In the genomic region with DNA sequence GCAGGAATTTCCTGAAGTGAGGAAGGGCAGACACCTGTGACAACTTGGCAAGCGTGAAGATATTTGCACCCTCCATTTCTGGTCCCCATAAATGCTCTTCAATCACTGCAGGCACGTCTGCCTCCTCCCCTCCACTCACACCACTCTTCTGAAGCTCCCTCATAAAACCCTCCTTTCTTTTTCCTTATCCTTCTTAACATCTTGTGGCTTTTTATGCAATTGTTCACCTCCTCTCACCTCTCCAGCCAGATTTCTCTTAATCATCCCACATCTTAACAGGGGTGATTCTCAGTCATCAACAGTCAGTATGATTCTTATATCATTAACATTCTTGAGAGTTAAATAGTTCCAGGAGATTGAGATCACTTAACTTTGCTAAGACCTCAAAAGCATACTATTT, we compare ENCODE assay signal across 22 cellular contexts.
DNase-seq lines count a peak whose midpoint lies in the region; ATAC-seq and TF ChIP-seq lines count a peak whose summit lies in the region.
"Had no signal": no experiment of that assay in that cellular context is flagged by ENCODE, and none has a peak within 500 bp of the region (broad histone marks: within the 10 kb centered on the region; RNA-seq: fewer than 3 reads in every experiment).

No MANE protein-coding gene starts in this region.

- H3K4me3 Mint-ChIP-seq in stimulated activated naive CD8-positive, alpha-beta T cell treated with anti-CD3 and anti-CD28 coated beads, Interleukin-15, amount 100 ng/mL, for 72 hours = no peak overlapping the region
- H3K4me3 Mint-ChIP-seq: activated naive CD4-positive, alpha-beta T cell treated with anti-CD3 and anti-CD28 coated beads, Interleukin-2, amount 10 ng/mL, durations not matched to agents 7 days and 5 days; neural progenitor cell had no signal

- no peak overlapping the region for H3K4me3 ChIP-seq in RWPE2 (ENCODE audit: severe bottlenecking)
- H3K4me3 ChIP-seq: coronary artery, neural progenitor cell, SJCRH30 had no signal

- H3K4me1 ChIP-seq in RWPE2 (ENCODE audit: insufficient read depth, poor library complexity, severe bottlenecking) = peaks cover 17% of the 10 kb centered on the region
- H3K4me1 ChIP-seq: SJCRH30 had no signal

- H3K27ac ChIP-seq in RWPE2 (ENCODE audit: poor library complexity, severe bottlenecking) = peak overlapping the region; percentile 59
- H3K27ac ChIP-seq: coronary artery, KMS-11, neural progenitor cell, SJCRH30 had no signal

- no peak for TF ChIP-seq CTCF in RWPE2 (IDR thresholded peaks at IDR 0.05; ENCODE audit: poor library complexity, severe bottlenecking)

- H3K9me3 Mint-ChIP-seq in stimulated activated naive CD8-positive, alpha-beta T cell treated with anti-CD3 and anti-CD28 coated beads, Interleukin-15, amount 100 ng/mL, for 72 hours = no peaks in the 10 kb centered on the region
- H3K9me3 Mint-ChIP-seq: activated naive CD4-positive, alpha-beta T cell treated with anti-CD3 and anti-CD28 coated beads, Interleukin-2, amount 10 ng/mL, durations not matched to agents 7 days and 5 days had no signal

- H3K4me1 Mint-ChIP-seq in stimulated activated naive CD8-positive, alpha-beta T cell treated with anti-CD3 and anti-CD28 coated beads, Interleukin-15, amount 100 ng/mL, for 72 hours = peaks cover 25% of the 10 kb centered on the region

- H3K9me3 ChIP-seq in RWPE2 (ENCODE audit: severe bottlenecking) = no peaks in the 10 kb centered on the region
- H3K9me3 ChIP-seq: SJCRH30 had no signal

- H3K27me3 Mint-ChIP-seq in stimulated activated naive CD8-positive, alpha-beta T cell treated with anti-CD3 and anti-CD28 coated beads, Interleukin-15, amount 100 ng/mL, for 72 hours = peaks cover 37% of the 10 kb centered on the region

- no peak overlapping the region for H3K27ac Mint-ChIP-seq in stimulated activated naive CD8-positive, alpha-beta T cell treated with anti-CD3 and anti-CD28 coated beads, Interleukin-15, amount 100 ng/mL, for 72 hours
- H3K27ac Mint-ChIP-seq: activated naive CD4-positive, alpha-beta T cell treated with anti-CD3 and anti-CD28 coated beads, Interleukin-2, amount 10 ng/mL, durations not matched to agents 7 days and 5 days; CD14-positive monocyte; neural progenitor cell had no signal

- no peaks in the 10 kb centered on the region for H3K36me3 ChIP-seq in RWPE2 (ENCODE audit: low read depth)
- H3K36me3 ChIP-seq: neural progenitor cell, SJCRH30 had no signal

- peak; percentile 57 for ATAC-seq in stimulated activated naive CD8-positive, alpha-beta T cell treated with anti-CD3 and anti-CD28 coated beads, Interleukin-15, Interleukin-2, amounts not matched to agents 100 U/mL and 50 U/mL, for 24 hours
- no peak for ATAC-seq in stimulated activated naive CD8-positive, alpha-beta T cell treated with anti-CD3 and anti-CD28 coated beads, Interleukin-15, amount 100 ng/mL, for 72 hours
- ATAC-seq in RWPE2 (ENCODE audit: low read depth) = peak; percentile 54; the same call in 1 of the 3 replicates

- no peaks in the 10 kb centered on the region for H3K27me3 ChIP-seq in RWPE2 (ENCODE audit: insufficient read depth, poor library complexity, severe bottlenecking)
- H3K27me3 ChIP-seq: neural progenitor cell, SJCRH30 had no signal

- no peak for DNase-seq in stimulated activated naive CD8-positive, alpha-beta T cell treated with anti-CD3 and anti-CD28 coated beads, Interleukin-15, Interleukin-2, amounts not matched to agents 100 U/mL and 50 U/mL, for 24 hours
- DNase-seq in stimulated activated naive CD8-positive, alpha-beta T cell treated with anti-CD3 and anti-CD28 coated beads, Interleukin-15, amount 100 ng/mL, for 72 hours = no peak
- DNase-seq in RWPE2 (ENCODE audit: low spot score) (no peak), iris pigment epithelial cell (ENCODE audit: low read depth) (peak; percentile 72), OCI-M2 (lab: John Stamatoyannopoulos, UW; ENCODE audit: unreplicated experiment) (no peak), medulla oblongata (ENCODE audit: extremely low spot score) (no peak)
- no peak for DNase-seq in activated naive CD4-positive, alpha-beta T cell treated with Interleukin-2 at 50 U/mL for 16 hours
- no peak for DNase-seq in activated CD4-positive, alpha-beta T cell treated with anti-CD3 and anti-CD28 coated beads for 1 hour
- DNase-seq: activated CD4-positive, alpha-beta T cell treated with anti-CD3 and anti-CD28 coated beads, Interleukin-2, amount 50 U/mL, for 4 hours; activated naive CD4-positive, alpha-beta T cell treated with anti-CD3 and anti-CD28 coated beads, Interleukin-2, amount 10 ng/mL, durations not matched to agents 7 days and 5 days; activated T-cell treated with anti-CD3 and anti-CD28 coated beads, Interleukin-2, amount 50 U/mL, for 1 hour; DMS53; kidney; NCI-H1092; NCI-H69; SJCRH30; stimulated activated CD4-positive, alpha-beta T cell treated with anti-CD3 and anti-CD28 coated beads, Interleukin-12 subunit alpha, Interleukin-12 subunit beta, amount 100 ng/mL, for 4 hours; stimulated activated CD8-positive, alpha-beta memory T cell treated with anti-CD3 and anti-CD28 coated beads, Interleukin-4, amount 100 ng/mL, for 48 hours had no signal
